In the genomic region with DNA sequence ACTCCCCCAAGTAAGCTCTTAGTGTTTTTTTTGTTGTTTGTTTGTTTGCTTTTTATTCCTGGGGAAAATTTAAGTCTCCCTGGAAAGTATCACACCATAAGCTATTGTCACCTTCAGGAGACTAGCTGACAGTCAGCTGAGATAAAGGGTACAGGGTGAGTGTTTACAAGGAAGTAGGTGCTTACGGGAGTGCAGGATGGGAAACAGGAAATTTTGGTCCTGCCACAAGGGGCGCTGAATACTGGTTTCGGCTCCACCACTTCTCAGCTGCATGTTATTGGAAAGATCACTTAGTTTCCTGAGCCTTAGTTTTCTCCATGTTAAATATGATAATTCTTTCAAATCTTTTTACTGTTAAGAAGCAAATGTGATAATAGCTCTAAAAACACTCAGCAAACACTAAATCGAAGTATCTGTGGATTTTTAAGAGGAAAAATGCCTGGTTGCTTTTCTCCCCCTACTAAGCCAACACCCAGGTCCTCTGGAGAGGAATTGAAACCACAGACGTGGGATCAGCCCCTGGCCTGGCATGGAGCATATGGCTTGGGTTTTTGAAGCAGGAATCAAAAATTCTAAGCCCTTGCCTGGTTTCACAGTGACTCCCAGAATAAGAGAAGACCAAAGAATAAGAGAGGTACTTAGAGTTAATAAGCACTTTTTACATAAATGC, we compare ENCODE assay signal across 7 cellular contexts.
DNase-seq lines count a peak whose midpoint lies in the region; ATAC-seq and TF ChIP-seq lines count a peak whose summit lies in the region.

No MANE protein-coding gene starts in this region.

- TF ChIP-seq CTCF in suprapubic skin (IDR thresholded peaks at IDR 0.05), result peak; percentile 9 to 57

- peak; percentile 71 for ATAC-seq in HG02973 (IDR thresholded peaks at IDR 0.05; ENCODE audit: unreplicated experiment)
- no peak for ATAC-seq in GM21447 (IDR thresholded peaks at IDR 0.05; ENCODE audit: unreplicated experiment)

- no CpG with 5 or more reads among the region's 5 CpGs for WGBS in iPS DF 6.9 (ENCODE audit: insufficient coverage, insufficient read length)
- 13% methylated on average over 5 of the region's 5 CpGs for WGBS in suprapubic skin

- TF ChIP-seq EP300 in suprapubic skin (IDR thresholded peaks at IDR 0.05), result no peak

- H3K27me3 ChIP-seq in iPS DF 6.9 (ENCODE audit: control insufficient read depth, insufficient read depth, low read length), result no peaks in the 10 kb centered on the region
- H3K27me3 ChIP-seq in suprapubic skin, result no peaks in the 10 kb centered on the region

- peak; percentile 55 for DNase-seq in ELR (ENCODE audit: low read depth)
- DNase-seq in NOMO-1 (lab: John Stamatoyannopoulos, UW; ENCODE audit: unreplicated experiment in 2 of 2), result peak; percentile 49 to 51
- peak; percentile 45 for DNase-seq in astrocyte of the hippocampus (ENCODE audit: low read depth, low spot score)
- peak; percentile 37 for DNase-seq in iPS DF 6.9 (ENCODE audit: low read depth, low spot score)
- no peak for DNase-seq in suprapubic skin (ENCODE audit: low spot score in 2 of 2)

- no peaks in the 10 kb centered on the region for H3K9me3 ChIP-seq in iPS DF 6.9 (ENCODE audit: control insufficient read depth, insufficient read depth, low read length)
- H3K9me3 ChIP-seq in suprapubic skin, result no peaks in the 10 kb centered on the region

- H3K4me3 ChIP-seq in iPS DF 6.9 (ENCODE audit: low read length) (no peak overlapping the region), suprapubic skin (no peak overlapping the region)

- H3K36me3 ChIP-seq in iPS DF 6.9 (ENCODE audit: control insufficient read depth, insufficient read depth, low read length) (no peaks in the 10 kb centered on the region), suprapubic skin (no peaks in the 10 kb centered on the region)

- H3K27ac ChIP-seq in iPS DF 6.9 (ENCODE audit: low read length) (no peak overlapping the region), suprapubic skin (no peak overlapping the region)

- no peaks in the 10 kb centered on the region for H3K4me1 ChIP-seq in iPS DF 6.9 (ENCODE audit: control insufficient read depth, insufficient read depth, low read length)
- H3K4me1 ChIP-seq in suprapubic skin, result no peaks in the 10 kb centered on the region

- no peak for TF ChIP-seq POLR2A in suprapubic skin (IDR thresholded peaks at IDR 0.05)

Comparison
In these comparisons a context has a peak if more than half of its experiments do, and no peak if none do; other contexts are left out.
1. DNase-seq: peak in ELR (single experiment), NOMO-1 (2 of 2), astrocyte of the hippocampus (single experiment) and iPS DF 6.9 (single experiment); none in suprapubic skin (0 of 2).